In genomic region chr6:41936073-41936837, GRCh38 we compare ENCODE assay signal across 8 cellular contexts. TPM values are rescaled to one million over a fixed set of nuclear protein-coding genes. Genes with fewer than 3 reads are reported as not detected.
DNase-seq lines count a peak whose midpoint lies in the region; ATAC-seq and TF ChIP-seq lines count a peak whose summit lies in the region.

No MANE protein-coding gene starts in this region.

- no peaks in the 10 kb centered on the region for H3F3A ChIP-seq in PC-3 (ENCODE audit: low read length, unreplicated experiment)

- BruUV-seq in PC-3 (replicated peaks; lab: Mats Ljungman, UMichigan) = TSS peak; percentile 5

- H3K9ac ChIP-seq in PC-3 (ENCODE audit: low read length) (no peak overlapping the region), stomach smooth muscle (ENCODE audit: low read length in 2 of 2) (peak overlapping the region in 1 of 2 donors; percentile 28)

- H2AFZ ChIP-seq in PC-3 (ENCODE audit: low read length) = no peak overlapping the region

- TF ChIP-seq POLR2A in GM18951 (IDR thresholded peaks at IDR 0.05; ENCODE audit: extremely low read depth, insufficient read depth, insufficient read length) (peak; percentile 29), esophagus squamous epithelium (IDR thresholded peaks at IDR 0.05) (no peak)

- intact Hi-C loops in PC-3 (cut with micrococcal nuclease) (loop anchor here (1.0 to 5.0 kb wide), 4 partner anchors 90 to 149 kb away; partner anchors contain the start of gene TOMM6), esophagus squamous epithelium (cut with DNase I) (loop anchor here (5.0 kb wide), 1 partner anchor 106 kb away; no protein-coding TSS in a partner anchor)

- no peaks in the 10 kb centered on the region for H3K9me3 Mint-ChIP-seq in activated T-cell treated with anti-CD3 and anti-CD28 coated beads, Interleukin-2, amount 50 U/mL, for 24 hours
- no peaks in the 10 kb centered on the region for H3K9me3 Mint-ChIP-seq in natural killer cell treated with Interleukin-12 subunit alpha and Interleukin-12 subunit beta and Interleukin-15 and Interleukin-18, amount 100 ng/mL, for 72 hours

- DNase-seq in AG10803 (ENCODE audit: low read depth) (peak; percentile 96), HT1080 (ENCODE audit: low read depth) (peak; percentile 88), PC-3 (peak; percentile 91), esophagus squamous epithelium (lab: John Stamatoyannopoulos, UW) (no peak)
- DNase-seq in activated T-cell treated with anti-CD3 and anti-CD28 coated beads, Interleukin-2, amount 50 U/mL, for 24 hours = peak; percentile 79
- DNase-seq in natural killer cell treated with Interleukin-12 subunit alpha and Interleukin-12 subunit beta and Interleukin-15 and Interleukin-18, amount 100 ng/mL, for 72 hours (ENCODE audit: low spot score) = peak; percentile 97

- H3K27me3 ChIP-seq in PC-3 (ENCODE audit: low read length) (no peaks in the 10 kb centered on the region), esophagus squamous epithelium (no peaks in the 10 kb centered on the region), stomach smooth muscle (ENCODE audit: control insufficient read depth in 1 of 2, insufficient read depth in 2 of 2, low read length in 2 of 2) (no peaks in the 10 kb centered on the region)

- CTCF ChIA-PET in PC-3 (lab: Charles Lee) = interaction anchor here (0.5 to 1.1 kb wide), 10 partner anchors 15 to 157 kb away, joined by 3 to 9 read pairs (median 4); partner anchors contain the start of genes BYSL, FRS3, MED20 and TOMM6

- no peak overlapping the region for H3K4me2 ChIP-seq in PC-3 (ENCODE audit: low read length)

- POLR2A ChIA-PET in PC-3 (lab: Charles Lee; ENCODE audit: unreplicated experiment) = no interaction called here

- peaks cover 34% of the 10 kb centered on the region for H3K79me2 ChIP-seq in PC-3 (ENCODE audit: low read length)

- H3K27ac ChIP-seq in PC-3 (ENCODE audit: low read length) (no peak overlapping the region), esophagus squamous epithelium (peak overlapping the region in 3 of 4 donors; percentile 4 to 31 (median 26)), stomach smooth muscle (ENCODE audit: low read length) (peak overlapping the region; percentile 31)

- no peaks in the 10 kb centered on the region for H3K9me3 ChIP-seq in PC-3 (ENCODE audit: low read length)
- no peaks in the 10 kb centered on the region for H3K9me3 ChIP-seq in esophagus squamous epithelium
- H3K9me3 ChIP-seq in stomach smooth muscle (ENCODE audit: control insufficient read depth in 2 of 2, low read length in 2 of 2) = no peaks in the 10 kb centered on the region

- 10 to 33% methylated on average over 2 to 8 of the region's 10 CpGs for WGBS in esophagus squamous epithelium, 2 donors

- H3K4me1 ChIP-seq in PC-3 (ENCODE audit: insufficient read depth, low read length) (peaks cover 26% of the 10 kb centered on the region), esophagus squamous epithelium (peaks cover 44 to 58% (median 48%) of the 10 kb centered on the region in 3 donors), stomach smooth muscle (ENCODE audit: control insufficient read depth, insufficient read depth, low read length) (peaks cover 42% of the 10 kb centered on the region)

- H3K4me3 ChIP-seq in AG10803 (ENCODE audit: low read length) = no peak overlapping the region
- H3K4me3 ChIP-seq in PC-3 (ENCODE audit: low read length) = no peak overlapping the region
- H3K4me3 ChIP-seq in esophagus squamous epithelium = no peak overlapping the region
- H3K4me3 ChIP-seq in stomach smooth muscle (ENCODE audit: low read length in 2 of 2) = peak overlapping the region in 1 of 2 donors; percentile 34

- ATAC-seq in PC-3 = peak; percentile 74
- ATAC-seq in natural killer cell treated with Interleukin-12 subunit alpha and Interleukin-12 subunit beta and Interleukin-15 and Interleukin-18, amount 100 ng/mL, for 72 hours = peak; percentile 93

- no peaks in the 10 kb centered on the region for H3K27me3 Mint-ChIP-seq in activated T-cell treated with anti-CD3 and anti-CD28 coated beads, Interleukin-2, amount 50 U/mL, for 24 hours
- H3K27me3 Mint-ChIP-seq in natural killer cell treated with Interleukin-12 subunit alpha and Interleukin-12 subunit beta and Interleukin-15 and Interleukin-18, amount 100 ng/mL, for 72 hours = no peaks in the 10 kb centered on the region

- H3K9me2 ChIP-seq in PC-3 (replicated peaks; ENCODE audit: low read length) = no peaks in the 10 kb centered on the region

- H3K4me1 Mint-ChIP-seq in activated T-cell treated with anti-CD3 and anti-CD28 coated beads, Interleukin-2, amount 50 U/mL, for 24 hours (ENCODE audit: low read depth) = peaks cover 61% of the 10 kb centered on the region
- peaks cover 73 to 75% of the 10 kb centered on the region in 2 donors for H3K4me1 Mint-ChIP-seq in natural killer cell treated with Interleukin-12 subunit alpha and Interleukin-12 subunit beta and Interleukin-15 and Interleukin-18, amount 100 ng/mL, for 72 hours (ENCODE audit: low read depth in 2 of 2)

- peak; percentile 95 for TF ChIP-seq CTCF in AG10803 (conservative IDR thresholded peaks at IDR 0.05; ENCODE audit: low read length)
- peak; percentile 87 for TF ChIP-seq CTCF in PC-3 (conservative IDR thresholded peaks at IDR 0.05; ENCODE audit: low read depth, low read length)
- peak; percentile 68 to 87 (median 75) for TF ChIP-seq CTCF in esophagus squamous epithelium (IDR thresholded peaks at IDR 0.05)

- H3K27ac Mint-ChIP-seq in activated T-cell treated with anti-CD3 and anti-CD28 coated beads, Interleukin-2, amount 50 U/mL, for 24 hours = peak overlapping the region; percentile 96
- H3K27ac Mint-ChIP-seq in natural killer cell treated with Interleukin-12 subunit alpha and Interleukin-12 subunit beta and Interleukin-15 and Interleukin-18, amount 100 ng/mL, for 72 hours = peak overlapping the region; percentile 88 to 95

- in situ Hi-C loops in GM18951 (cut with MboI; ENCODE audit: low sequenced_read_pairs, unreplicated experiment) = loop anchor here (10.0 kb wide), 1 partner anchor 109 kb away; no protein-coding TSS in a partner anchor

- H3K4me3 Mint-ChIP-seq in activated T-cell treated with anti-CD3 and anti-CD28 coated beads, Interleukin-2, amount 50 U/mL, for 24 hours = peak overlapping the region; percentile 100
- H3K4me3 Mint-ChIP-seq in natural killer cell treated with Interleukin-12 subunit alpha and Interleukin-12 subunit beta and Interleukin-15 and Interleukin-18, amount 100 ng/mL, for 72 hours = peak overlapping the region; percentile 97

- H3K36me3 ChIP-seq in PC-3 (ENCODE audit: low read depth, low read length) = peaks cover 43% of the 10 kb centered on the region
- H3K36me3 ChIP-seq in esophagus squamous epithelium = peaks cover 18 to 63% (median 29%) of the 10 kb centered on the region in 3 donors
- H3K36me3 ChIP-seq in stomach smooth muscle (ENCODE audit: control insufficient read depth in 2 of 2, insufficient read depth in 2 of 2, low read length in 2 of 2) = peaks cover 39% of the 10 kb centered on the region in 2 donors

- 0 out of 2 replicates have a peak, but pooled peaks cover 3% of the 10 kb centered on the region for H4K20me1 ChIP-seq in PC-3 (ENCODE audit: low read length)

- peaks cover 100% of the 10 kb centered on the region for H3K36me3 Mint-ChIP-seq in activated T-cell treated with anti-CD3 and anti-CD28 coated beads, Interleukin-2, amount 50 U/mL, for 24 hours (ENCODE audit: low read depth)
- peaks cover 44% of the 10 kb centered on the region for H3K36me3 Mint-ChIP-seq in natural killer cell treated with Interleukin-12 subunit alpha and Interleukin-12 subunit beta and Interleukin-15 and Interleukin-18, amount 100 ng/mL, for 72 hours

RNA-seq across cellular contexts. Expression of gene CCND3, which starts 5.4 kb away (rescaled TPM):
- total RNA-seq in HT1080 (2014; rRNA removed; shearing (Covaris generic)) = 44.5 and 53.6 TPM in 2 replicates
- polyA plus RNA-seq in HT1080 (2015; cell fraction: cytosol; rRNA removed) = 33.2 and 36.7 TPM in 2 replicates
- polyA plus RNA-seq in HT1080 (2015; cell fraction: nucleus; rRNA removed) = 18.3 and 21.7 TPM in 2 replicates
- 44.7 and 49.9 TPM in 2 replicates for total RNA-seq in PC-3 (2014; rRNA removed)
- total RNA-seq in esophagus squamous epithelium = 100 to 1,000 TPM in 1 of 4 donors, 10 to 100 TPM in 3; 38.1 to 142 (median 46.5) TPM
- 100 to 1,000 TPM; 382 to 466 TPM for total RNA-seq in natural killer cell treated with Interleukin-12 subunit alpha and Interleukin-12 subunit beta and Interleukin-15 and Interleukin-18, amount 100 ng/mL, for 72 hours

RNA-seq across cellular contexts. Expression of gene BYSL, which starts 15.0 kb away (rescaled TPM):
- total RNA-seq in HT1080 (2014; rRNA removed; shearing (Covaris generic)) = 38.4 and 60.0 TPM in 2 replicates
- 29.8 and 30.1 TPM in 2 replicates for polyA plus RNA-seq in HT1080 (2015; cell fraction: cytosol; rRNA removed)
- 32.1 and 41.2 TPM in 2 replicates for polyA plus RNA-seq in HT1080 (2015; cell fraction: nucleus; rRNA removed)
- total RNA-seq in PC-3 (2014; rRNA removed) (46.5 and 84.1 TPM in 2 replicates), esophagus squamous epithelium (10 to 100 TPM in 3 of 4 donors, 1 to 10 TPM in 1; 6.3 to 19.4 (median 13.0) TPM)
- total RNA-seq in natural killer cell treated with Interleukin-12 subunit alpha and Interleukin-12 subunit beta and Interleukin-15 and Interleukin-18, amount 100 ng/mL, for 72 hours = 10 to 100 TPM; 48.3 to 73.9 TPM

RNA-seq across cellular contexts. Expression of gene MED20, which starts 15.3 kb away (rescaled TPM):
- total RNA-seq in HT1080 (2014; rRNA removed; shearing (Covaris generic)) = 23.7 and 24.2 TPM in 2 replicates
- polyA plus RNA-seq in HT1080 (2015; cell fraction: cytosol; rRNA removed) = 27.8 and 29.9 TPM in 2 replicates
- polyA plus RNA-seq in HT1080 (2015; cell fraction: nucleus; rRNA removed) = 38.5 and 39.8 TPM in 2 replicates
- 27.5 and 28.5 TPM in 2 replicates for total RNA-seq in PC-3 (2014; rRNA removed)
- total RNA-seq in esophagus squamous epithelium = 10 to 100 TPM in 3 of 4 donors, 1 to 10 TPM in 1; 6.9 to 18.7 (median 15.0) TPM
- 10 to 100 TPM; 25.5 to 33.0 TPM for total RNA-seq in natural killer cell treated with Interleukin-12 subunit alpha and Interleukin-12 subunit beta and Interleukin-15 and Interleukin-18, amount 100 ng/mL, for 72 hours

RNA-seq across cellular contexts. Expression of gene USP49, which starts 41.1 kb away (rescaled TPM):
- total RNA-seq in HT1080 (2014; rRNA removed; shearing (Covaris generic)) = 0.57 and 2.1 TPM in 2 replicates
- polyA plus RNA-seq in HT1080 (2015; cell fraction: cytosol; rRNA removed) = 0.78 and 1.0 TPM in 2 replicates
- polyA plus RNA-seq in HT1080 (2015; cell fraction: nucleus; rRNA removed) = 7.8 and 9.4 TPM in 2 replicates
- 2.3 and 5.7 TPM in 2 replicates for total RNA-seq in PC-3 (2014; rRNA removed)
- 1 to 10 TPM; 1.4 to 2.7 (median 1.8) TPM for total RNA-seq in esophagus squamous epithelium
- total RNA-seq in natural killer cell treated with Interleukin-12 subunit alpha and Interleukin-12 subunit beta and Interleukin-15 and Interleukin-18, amount 100 ng/mL, for 72 hours = 10 to 100 TPM in 1 of 2 donors, 1 to 10 TPM in 1; 8.2 to 15.3 TPM
